Comparison of ENCODE assay signal across 20 cellular contexts in the genomic region with DNA sequence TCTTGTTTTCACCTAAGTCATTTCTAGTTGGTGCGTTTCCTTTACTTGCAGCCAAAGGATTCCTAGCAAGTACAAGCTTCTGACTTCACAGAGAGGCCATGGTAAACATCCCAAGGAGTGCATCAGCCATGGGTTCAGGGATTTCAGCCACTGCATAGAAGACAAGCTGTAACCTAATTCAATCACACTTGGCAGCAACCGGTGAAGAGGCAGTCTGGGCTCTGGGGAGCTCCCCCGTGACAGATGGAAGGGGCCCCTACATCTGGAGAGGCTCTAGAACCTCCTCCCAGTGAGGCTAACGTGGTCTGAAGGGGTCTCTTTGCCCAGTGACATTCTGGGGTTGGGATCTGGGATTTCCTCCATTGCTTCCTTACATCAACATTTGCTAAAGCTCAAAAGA.
"Had no signal": no experiment of that assay in that cellular context is flagged by ENCODE, and none has a peak within 500 bp of the region (broad histone marks: within the 10 kb centered on the region; RNA-seq: fewer than 3 reads in every experiment).

No MANE protein-coding gene starts in this region.

- H3K36me3 Mint-ChIP-seq: naive B cell had no signal

- H3K27me3 Mint-ChIP-seq: progenitor cell of endocrine pancreas had no signal

- H3K4me3 Mint-ChIP-seq: effector memory CD8-positive, alpha-beta T cell; naive B cell; nephron progenitor cell had no signal

- ATAC-seq: effector memory CD8-positive, alpha-beta T cell; gastrocnemius medialis; left cardiac atrium; left ventricle myocardium superior; lower lobe of right lung; mucosa of descending colon; right lobe of liver had no signal

- DNase-seq: effector memory CD8-positive, alpha-beta T cell; foreskin fibroblast; gastrocnemius medialis; left cardiac atrium; left ventricle myocardium superior; lower lobe of right lung; mucosa of descending colon; naive B cell; nephron progenitor cell; occipital lobe; stimulated activated CD4-positive, alpha-beta T cell treated with anti-CD3 and anti-CD28 coated beads, Interleukin-12 subunit alpha, Interleukin-12 subunit beta, amount 100 ng/mL, for 4 hours; stimulated activated CD4-positive, alpha-beta T cell treated with anti-CD3 and anti-CD28 coated beads, Interleukin-1b, Interleukin-23, amount 100 ng/mL, for 48 hours; stimulated activated CD4-positive, alpha-beta T cell treated with anti-CD3 and anti-CD28 coated beads, Interleukin-4, amount 100 ng/mL, for 1 hour; stimulated activated CD8-positive, alpha-beta memory T cell treated with anti-CD3 and anti-CD28 coated beads, Interleukin-4, amount 100 ng/mL, for 48 hours; stimulated activated naive CD4-positive, alpha-beta T cell treated with Interleukin-2 at 50 U/mL for 16 hours; stomach; thyroid gland; trophoblast cell had no signal

- H3K9me3 Mint-ChIP-seq: effector memory CD8-positive, alpha-beta T cell; naive B cell; nephron progenitor cell had no signal

- H3K27ac Mint-ChIP-seq: effector memory CD8-positive, alpha-beta T cell; naive B cell; nephron progenitor cell had no signal
